34 cellular contexts compared by ENCODE assay signal in genomic region chr10:117250409-117250808, GRCh38. TPM values are rescaled to one million over a fixed set of nuclear protein-coding genes. Genes with fewer than 3 reads are reported as not detected.
"Had no signal": no experiment of that assay in that cellular context is flagged by ENCODE, and none has a peak within 500 bp of the region (broad histone marks: within the 10 kb centered on the region; RNA-seq: fewer than 3 reads in every experiment).

No MANE protein-coding gene starts in this region.

- FAIRE-seq: RCC 7860 had no signal

- H3K4me3 ChIP-seq: PC-9, SJCRH30, SK-N-MC had no signal

- H3K4me1 ChIP-seq: SJCRH30 had no signal

- H3K27ac ChIP-seq: PC-9, RWPE1, SJCRH30, SK-N-MC had no signal

- H2AFZ ChIP-seq: PC-9 had no signal

- ATAC-seq: Panc1, Right ventricle myocardium inferior, SK-N-SH treated with all-trans-retinoic acid at 6 μM for 48 hours, T-cell had no signal

- H3K36me3 ChIP-seq: SJCRH30 had no signal

- H3K4me2 ChIP-seq: PC-9 had no signal

- H3K9me3 ChIP-seq: SJCRH30 had no signal

- DNase-seq: MM.1S, MV-4-11, NCI-H1092, NCI-H1105, NCI-H1417 treated with DMSO at 0.1 percent for 48 hours, NCI-H1436 treated with DMSO at 0.1 percent for 48 hours, NCI-H1694 treated with DMSO at 0.1 percent for 48 hours, NCI-H187 treated with DMSO at 0.1 percent for 48 hours, NCI-H2029, NCI-H2081, NCI-H2171 treated with DMSO at 0.1 percent for 48 hours, NCI-H2227 treated with DMSO at 0.1 percent for 48 hours, NCI-H345, NCI-H446, NCI-H524, NCI-H526, NCI-H748 treated with DMSO at 0.1 percent for 48 hours, NCI-H82, PC-9, SHP77, SIG-M5, SJCRH30, T-cell had no signal

RNA-seq across cellular contexts. Expression of gene SLC18A2, which starts 9.5 kb away (rescaled TPM):
- total RNA-seq: LHCN-M2, MCF 10A, OCI-LY7, PC-9, SK-MEL-5 had no signal

RNA-seq across cellular contexts. Expression of gene KCNK18, which starts 53.1 kb away (rescaled TPM):
- total RNA-seq: LHCN-M2, MCF 10A, NCI-H460, OCI-LY7, PC-9, Right ventricle myocardium inferior, SJCRH30, SK-MEL-5, T-cell had no signal
